Comparison of ENCODE assay signal across 8 cellular contexts in the genomic region with DNA sequence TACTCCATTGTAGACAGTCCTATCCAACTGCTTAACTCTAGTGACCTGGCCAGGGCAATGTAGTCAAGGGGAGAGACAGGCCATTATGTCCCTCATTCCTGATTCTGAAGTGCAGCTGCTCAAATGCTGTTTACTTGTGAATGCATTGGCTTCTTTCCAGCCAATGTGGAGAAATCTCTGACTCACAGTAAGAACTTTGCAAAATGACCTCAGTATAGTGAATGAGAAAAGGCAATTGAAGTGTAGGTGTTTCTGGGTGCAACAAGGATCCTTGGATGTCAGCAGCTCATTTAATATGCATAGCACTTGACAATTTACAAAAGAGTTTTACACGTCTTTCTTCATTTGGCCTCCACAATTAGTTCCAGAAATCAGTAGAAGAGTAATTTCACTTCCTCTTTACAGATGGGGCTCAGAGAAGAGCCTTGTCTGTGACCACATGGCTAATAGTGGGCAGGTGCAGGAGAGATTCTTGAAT.
A peak's percentile ranks its signal among the peaks of the same experiment; 100 is the strongest.
DNase-seq lines count a peak whose midpoint lies in the region; ATAC-seq and TF ChIP-seq lines count a peak whose summit lies in the region.

No MANE protein-coding gene starts in this region.

- CTCF ChIA-PET in WTC11 (lab: Charles Lee) = no interaction called here

- DNase-seq in NOMO-1 treated with DMSO at 0.1 percent for 48 hours (lab: John Stamatoyannopoulos, UW; ENCODE audit: unreplicated experiment) = peak; percentile 67
- DNase-seq in neuronal stem cell (ENCODE audit: low spot score) = no peak
- no peak for DNase-seq in WTC11 (ENCODE audit: low spot score)
- no peak for DNase-seq in NCI-H2196 (lab: John Stamatoyannopoulos, UW; ENCODE audit: unreplicated experiment)
- no peak for DNase-seq in cerebellar nuclear complex (lab: John Stamatoyannopoulos, UW)
- DNase-seq in cerebellar cortex (ENCODE audit: low spot score) = no peak

- H2BK120ac ChIP-seq in neuronal stem cell (ENCODE audit: low read depth, low read length) = no peak overlapping the region

- TF ChIP-seq CTCF in WTC11 (IDR thresholded peaks at IDR 0.05) = no peak

- H3K14ac ChIP-seq in neuronal stem cell (ENCODE audit: low read length) = no peak overlapping the region

- H4K91ac ChIP-seq in neuronal stem cell (ENCODE audit: low read depth, low read length, poor library complexity) = no peak overlapping the region

- H3K4ac ChIP-seq in neuronal stem cell (ENCODE audit: low read length) = no peak overlapping the region

- peaks cover 64% of the 10 kb centered on the region for H3K4me1 Mint-ChIP-seq in WTC11

- H4K8ac ChIP-seq in neuronal stem cell (ENCODE audit: low read depth, low read length) = no peak overlapping the region

- H3K4me2 ChIP-seq in neuronal stem cell (ENCODE audit: insufficient read depth, low read length, poor library complexity, severe bottlenecking) = no peak overlapping the region

- H3K9ac ChIP-seq in neuronal stem cell (ENCODE audit: low read depth, low read length, poor library complexity) = peak overlapping the region; percentile 22

- ATAC-seq in GM18909 (IDR thresholded peaks at IDR 0.05; ENCODE audit: poor library complexity, unreplicated experiment) = peak; percentile 99
- ATAC-seq in HG02870 (IDR thresholded peaks at IDR 0.05; ENCODE audit: unreplicated experiment) = peak; percentile 99
- ATAC-seq in WTC11 = no peak

- H3K27ac Mint-ChIP-seq in WTC11 = no peak overlapping the region

- no peak overlapping the region for H3K18ac ChIP-seq in neuronal stem cell (ENCODE audit: low read length)

- no peak overlapping the region for H2AFZ ChIP-seq in neuronal stem cell (ENCODE audit: low read length)

- no peak overlapping the region for H2AK5ac ChIP-seq in neuronal stem cell (ENCODE audit: low read depth, low read length)

- H3K27ac ChIP-seq in neuronal stem cell (replicated peaks; ENCODE audit: low read length) = no peak overlapping the region

- no peak overlapping the region for H3K23ac ChIP-seq in neuronal stem cell (ENCODE audit: low read depth, low read length, poor library complexity)

- H3K36me3 Mint-ChIP-seq in WTC11 = peaks cover 11% of the 10 kb centered on the region

- no peaks in the 10 kb centered on the region for H3K9me3 ChIP-seq in neuronal stem cell (replicated peaks in 1 of 2; ENCODE audit: control insufficient read depth in 2 of 2, insufficient read depth in 1 of 2, low read depth in 1 of 2, low read length in 2 of 2)

- H3K4me3 ChIP-seq in neuronal stem cell (ENCODE audit: low read length in 2 of 2) = no peak overlapping the region

- H3K79me1 ChIP-seq in neuronal stem cell (ENCODE audit: low read depth, low read length) = no peaks in the 10 kb centered on the region

- no peaks in the 10 kb centered on the region for H3K27me3 ChIP-seq in neuronal stem cell (ENCODE audit: control insufficient read depth in 3 of 3, insufficient read depth in 3 of 3, low read depth in 1 of 3, low read length in 3 of 3)

- POLR2A ChIA-PET in WTC11 (lab: Charles Lee) = no interaction called here

- H3K27me3 Mint-ChIP-seq in WTC11 (ENCODE audit: low read depth) = peaks cover 27% of the 10 kb centered on the region

- no CpG with 5 or more reads among the region's 1 CpG for WGBS in neuronal stem cell (ENCODE audit: extremely low coverage in 2 of 2, insufficient read length in 2 of 2, insufficient replicate concordance in 1 of 2), 2 donors

- H2BK5ac ChIP-seq in neuronal stem cell (ENCODE audit: low read length) = no peak overlapping the region

- no peaks in the 10 kb centered on the region for H3K36me3 ChIP-seq in neuronal stem cell (replicated peaks in 1 of 2; ENCODE audit: control insufficient read depth in 2 of 2, insufficient read depth in 2 of 2, low read length in 2 of 2)

- H2BK15ac ChIP-seq in neuronal stem cell (ENCODE audit: low read length) = no peak overlapping the region

- peaks cover 13% of the 10 kb centered on the region for H3K9me3 Mint-ChIP-seq in WTC11

- no peak overlapping the region for H3K4me3 Mint-ChIP-seq in WTC11

- H3K4me1 ChIP-seq in neuronal stem cell (ENCODE audit: control insufficient read depth in 2 of 2, insufficient read depth in 1 of 2, low read depth in 1 of 2, low read length in 2 of 2) = peaks cover 0 to 3% of the 10 kb centered on the region in 2 donors

- no peak overlapping the region for H2BK12ac ChIP-seq in neuronal stem cell (ENCODE audit: low read length)

TF ChIP-seq in WTC11, 78 proteins besides CTCF, POLR2A, EP300 and RAD21:
- no peak for TF ChIP-seq CREB1 (CRISPR knock-in tag; IDR thresholded peaks at IDR 0.05)
- TF ChIP-seq, protein P1, sequence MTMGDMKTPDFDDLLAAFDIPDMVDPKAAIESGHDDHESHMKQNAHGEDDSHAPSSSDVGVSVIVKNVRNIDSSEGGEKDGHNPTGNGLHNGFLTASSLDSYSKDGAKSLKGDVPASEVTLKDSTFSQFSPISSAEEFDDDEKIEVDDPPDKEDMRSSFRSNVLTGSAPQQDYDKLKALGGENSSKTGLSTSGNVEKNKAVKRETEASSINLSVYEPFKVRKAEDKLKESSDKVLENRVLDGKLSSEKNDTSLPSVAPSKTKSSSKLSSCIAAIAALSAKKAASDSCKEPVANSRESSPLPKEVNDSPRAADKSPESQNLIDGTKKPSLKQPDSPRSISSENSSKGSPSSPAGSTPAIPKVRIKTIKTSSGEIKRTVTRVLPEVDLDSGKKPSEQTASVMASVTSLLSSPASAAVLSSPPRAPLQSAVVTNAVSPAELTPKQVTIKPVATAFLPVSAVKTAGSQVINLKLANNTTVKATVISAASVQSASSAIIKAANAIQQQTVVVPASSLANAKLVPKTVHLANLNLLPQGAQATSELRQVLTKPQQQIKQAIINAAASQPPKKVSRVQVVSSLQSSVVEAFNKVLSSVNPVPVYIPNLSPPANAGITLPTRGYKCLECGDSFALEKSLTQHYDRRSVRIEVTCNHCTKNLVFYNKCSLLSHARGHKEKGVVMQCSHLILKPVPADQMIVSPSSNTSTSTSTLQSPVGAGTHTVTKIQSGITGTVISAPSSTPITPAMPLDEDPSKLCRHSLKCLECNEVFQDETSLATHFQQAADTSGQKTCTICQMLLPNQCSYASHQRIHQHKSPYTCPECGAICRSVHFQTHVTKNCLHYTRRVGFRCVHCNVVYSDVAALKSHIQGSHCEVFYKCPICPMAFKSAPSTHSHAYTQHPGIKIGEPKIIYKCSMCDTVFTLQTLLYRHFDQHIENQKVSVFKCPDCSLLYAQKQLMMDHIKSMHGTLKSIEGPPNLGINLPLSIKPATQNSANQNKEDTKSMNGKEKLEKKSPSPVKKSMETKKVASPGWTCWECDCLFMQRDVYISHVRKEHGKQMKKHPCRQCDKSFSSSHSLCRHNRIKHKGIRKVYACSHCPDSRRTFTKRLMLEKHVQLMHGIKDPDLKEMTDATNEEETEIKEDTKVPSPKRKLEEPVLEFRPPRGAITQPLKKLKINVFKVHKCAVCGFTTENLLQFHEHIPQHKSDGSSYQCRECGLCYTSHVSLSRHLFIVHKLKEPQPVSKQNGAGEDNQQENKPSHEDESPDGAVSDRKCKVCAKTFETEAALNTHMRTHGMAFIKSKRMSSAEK (CRISPR knock-in tag; IDR thresholded peaks at IDR 0.05; ENCODE audit: borderline replicate concordance) = no peak
- no peak for TF ChIP-seq RELA (CRISPR knock-in tag; IDR thresholded peaks at IDR 0.05; ENCODE audit: borderline replicate concordance)
- no peak for TF ChIP-seq NR1H2 (CRISPR knock-in tag; IDR thresholded peaks at IDR 0.05)
